13 cellular contexts compared by ENCODE assay signal in genomic region chr16:81189100-81189664, GRCh38. TPM values are rescaled to one million over a fixed set of nuclear protein-coding genes. Genes with fewer than 3 reads are reported as not detected.
A peak's percentile ranks its signal among the peaks of the same experiment; 100 is the strongest.
DNase-seq lines count a peak whose midpoint lies in the region; ATAC-seq and TF ChIP-seq lines count a peak whose summit lies in the region.
"Had no signal": no experiment of that assay in that cellular context is flagged by ENCODE, and none has a peak within 500 bp of the region (broad histone marks: within the 10 kb centered on the region; RNA-seq: fewer than 3 reads in every experiment).

No MANE protein-coding gene starts in this region.

- intact Hi-C loops in stomach (cut with DNase I; ENCODE audit: low total_unique reads) = no loop called here

- H3K4me3 Mint-ChIP-seq in activated T-cell treated with anti-CD3 and anti-CD28 coated beads, Interleukin-2, amount 50 U/mL, for 24 hours = no peak overlapping the region
- H3K4me3 Mint-ChIP-seq: stimulated activated naive CD8-positive, alpha-beta T cell treated with anti-CD3 and anti-CD28 coated beads, Interleukin-15, Interleukin-2, amounts not matched to agents 100 ng/mL and 50 ng/mL, for 24 hours had no signal

- no peaks in the 10 kb centered on the region for H3K9me3 Mint-ChIP-seq in activated T-cell treated with anti-CD3 and anti-CD28 coated beads, Interleukin-2, amount 50 U/mL, for 24 hours
- H3K9me3 Mint-ChIP-seq: stimulated activated naive CD8-positive, alpha-beta T cell treated with anti-CD3 and anti-CD28 coated beads, Interleukin-15, Interleukin-2, amounts not matched to agents 100 ng/mL and 50 ng/mL, for 24 hours had no signal

- WGBS in stomach, 5 donors = 17 to 49% (median 30%) methylated on average over 11 to 15 of the region's 15 CpGs

- H3K36me3 ChIP-seq in HEK293 (ENCODE audit: control insufficient read depth in 2 of 2, insufficient read depth in 1 of 2, low read length in 2 of 2) (no peaks in the 10 kb centered on the region), stomach (no peaks in the 10 kb centered on the region), brain microvascular endothelial cell (replicated peaks) (no peaks in the 10 kb centered on the region)
- H3K36me3 ChIP-seq: ascending aorta had no signal

- in situ Hi-C loops in brain microvascular endothelial cell (cut with HindIII; ENCODE audit: low pct_ligation_motif_present, low sequenced_read_pairs) = no loop called here

- H3K36me3 Mint-ChIP-seq in activated T-cell treated with anti-CD3 and anti-CD28 coated beads, Interleukin-2, amount 50 U/mL, for 24 hours (ENCODE audit: low read depth) = no peaks in the 10 kb centered on the region

- no peaks in the 10 kb centered on the region for H3K4me1 ChIP-seq in HEK293 (ENCODE audit: control insufficient read depth, insufficient read depth, low read length)
- H3K4me1 ChIP-seq in stomach = peaks cover 0 to 16% (median 10%) of the 10 kb centered on the region in 4 donors

- H3K9me3 ChIP-seq in HEK293 (ENCODE audit: control insufficient read depth, insufficient read depth, low read depth, low read length) (no peaks in the 10 kb centered on the region), stomach (no peaks in the 10 kb centered on the region)
- H3K9me3 ChIP-seq: ascending aorta had no signal

- H3K4me3 ChIP-seq in HEK293 (ENCODE audit: low read depth, low read length) (no peak overlapping the region), stomach (no peak overlapping the region), brain microvascular endothelial cell (ENCODE audit: low read depth, low read length) (no peak overlapping the region)

- H3K27ac ChIP-seq in HEK293 (ENCODE audit: extremely low read depth, low read depth, low read length) = no peak overlapping the region
- peak overlapping the region; percentile 32 for H3K27ac ChIP-seq in cingulate gyrus (ENCODE audit: low read depth, low read length)
- peak overlapping the region in 2 of 5 donors; percentile 44 to 59 for H3K27ac ChIP-seq in stomach
- no peak overlapping the region for H3K27ac ChIP-seq in brain microvascular endothelial cell
- H3K27ac ChIP-seq: ascending aorta had no signal

- no peak overlapping the region for H3K27ac Mint-ChIP-seq in activated T-cell treated with anti-CD3 and anti-CD28 coated beads, Interleukin-2, amount 50 U/mL, for 24 hours
- H3K27ac Mint-ChIP-seq: stimulated activated naive CD8-positive, alpha-beta T cell treated with anti-CD3 and anti-CD28 coated beads, Interleukin-15, Interleukin-2, amounts not matched to agents 100 ng/mL and 50 ng/mL, for 24 hours had no signal

- H3K4me1 Mint-ChIP-seq in activated T-cell treated with anti-CD3 and anti-CD28 coated beads, Interleukin-2, amount 50 U/mL, for 24 hours (ENCODE audit: low read depth) = peaks cover 1% of the 10 kb centered on the region

- TF ChIP-seq CTCF in HEK293 (tag by site-specific recombination; IDR thresholded peaks at IDR 0.05) (no peak), stomach (IDR thresholded peaks at IDR 0.05) (no peak), brain microvascular endothelial cell (IDR thresholded peaks at IDR 0.05; ENCODE audit: low read depth, low read length, missing control alignments) (no peak)

- POLR2A ChIA-PET in HEK293 (lab: Yijun Ruan, JAX) = no interaction called here

- DNase-seq in left lobe of liver (ENCODE audit: low spot score) (peak; percentile 62), stomach (peak; percentile 69), brain microvascular endothelial cell (no peak), NOMO-1 (lab: John Stamatoyannopoulos, UW; ENCODE audit: unreplicated experiment in 2 of 2) (no peak)
- DNase-seq in activated T-cell treated with anti-CD3 and anti-CD28 coated beads, Interleukin-2, amount 50 U/mL, for 24 hours = no peak
- DNase-seq: activated CD4-positive, CD25-positive, alpha-beta regulatory T cell treated with anti-CD3 and anti-CD28 coated beads, Interleukin-2, amount 50 U/mL, for 72 hours; Karpas-422; small intestine had no signal

- CTCF ChIA-PET in HEK293 (lab: Yijun Ruan, JAX) = interaction anchor here (0.5 to 1.0 kb wide), 3 partner anchors 16 to 216 kb away, joined by 4 to 6 read pairs (median 5); no protein-coding TSS in a partner anchor

- ATAC-seq in left lobe of liver (peak; percentile 82), HG03432 (IDR thresholded peaks at IDR 0.05; ENCODE audit: unreplicated experiment) (no peak)

- no peak for TF ChIP-seq EP300 in stomach (IDR thresholded peaks at IDR 0.05)

- peaks cover 8% of the 10 kb centered on the region for H3K27me3 Mint-ChIP-seq in activated T-cell treated with anti-CD3 and anti-CD28 coated beads, Interleukin-2, amount 50 U/mL, for 24 hours

- H3K27me3 ChIP-seq in stomach (no peaks in the 10 kb centered on the region), brain microvascular endothelial cell (replicated peaks) (no peaks in the 10 kb centered on the region)
- H3K27me3 ChIP-seq: ascending aorta had no signal

- no peak for TF ChIP-seq POLR2A in stomach (IDR thresholded peaks at IDR 0.05)

TF ChIP-seq in HEK293, 187 proteins besides CTCF, POLR2A, EP300 and RAD21:
- no peak for TF ChIP-seq SCRT1 (tag by site-specific recombination; IDR thresholded peaks at IDR 0.05; ENCODE audit: borderline replicate concordance)
- TF ChIP-seq GLIS1 (tag by site-specific recombination; IDR thresholded peaks at IDR 0.05) = no peak
- TF ChIP-seq EGR2 (tag by site-specific recombination; IDR thresholded peaks at IDR 0.05; ENCODE audit: low read depth) = 0 out of 2 replicates have a peak, but pooled peaks have one; percentile 16
- TF ChIP-seq ZFP3 (tag by site-specific recombination; IDR thresholded peaks at IDR 0.05; ENCODE audit: low read depth) = no peak
- TF ChIP-seq ZFHX2 (tag by site-specific recombination; conservative IDR thresholded peaks at IDR 0.05) = 0 out of 2 replicates have a peak, but pooled peaks have one; percentile 13

RNA-seq across cellular contexts. Expression of gene BCO1, which starts 49.3 kb away (rescaled TPM):
- total RNA-seq in left lobe of liver = 0.25 TPM
- 1 to 10 TPM in 2 of 5 donors, not detected in 3; 2.2 to 5.8 TPM for total RNA-seq in stomach
- polyA plus RNA-seq in stomach = 1 to 10 TPM in 1 of 3 donors, under 1 TPM in 2; 0.38 to 2.1 (median 0.44) TPM
- total RNA-seq: ascending aorta had no signal

Comparison
In these comparisons a context has a peak if more than half of its experiments do, and no peak if none do; other contexts are left out.
1. DNase-seq: peak in left lobe of liver (single experiment) and stomach (single experiment); none in brain microvascular endothelial cell (single experiment), NOMO-1 (0 of 2) and activated T-cell treated with anti-CD3 and anti-CD28 coated beads, Interleukin-2, amount 50 U/mL, for 24 hours (single experiment).